In genomic region chr12:124861492-124861891, GRCh38 we compare ENCODE assay signal across 8 cellular contexts. TPM values are rescaled to one million over a fixed set of nuclear protein-coding genes. Genes with fewer than 3 reads are reported as not detected.
DNase-seq lines count a peak whose midpoint lies in the region; ATAC-seq, FAIRE-seq and TF ChIP-seq lines count a peak whose summit lies in the region.

No MANE protein-coding gene starts in this region.

- TF ChIP-seq CTCF in SU-DHL-6 (IDR thresholded peaks at IDR 0.05; ENCODE audit: insufficient read depth, low read length, poor library complexity, severe bottlenecking) = no peak
- TF ChIP-seq CTCF in retinal pigment epithelial cell (conservative IDR thresholded peaks at IDR 0.05; ENCODE audit: low read depth, low read length) = no peak
- TF ChIP-seq CTCF in GM20000 (IDR thresholded peaks at IDR 0.05; ENCODE audit: extremely low read depth, missing control alignments) = no peak

- H3K27me3 ChIP-seq in SU-DHL-6 (ENCODE audit: low read length) = no peaks in the 10 kb centered on the region

- no peaks in the 10 kb centered on the region for H3K36me3 ChIP-seq in SU-DHL-6 (ENCODE audit: low read length)

- no peaks in the 10 kb centered on the region for H3K9me3 ChIP-seq in SU-DHL-6 (ENCODE audit: insufficient read depth, low read length)

- H3K4me3 ChIP-seq in SU-DHL-6 (ENCODE audit: insufficient read depth, low read length, poor library complexity, severe bottlenecking) (no peak overlapping the region), retinal pigment epithelial cell (ENCODE audit: low read length) (peak overlapping the region; percentile 71)

- no peaks in the 10 kb centered on the region for H4K20me1 ChIP-seq in SU-DHL-6 (ENCODE audit: low read depth, low read length)

- peak overlapping the region; percentile 48 for H3K4me2 ChIP-seq in SU-DHL-6 (ENCODE audit: low read depth, low read length, poor library complexity, severe bottlenecking)

- no peak overlapping the region for H2AFZ ChIP-seq in SU-DHL-6 (ENCODE audit: low read depth, low read length, severe bottlenecking)

- peak overlapping the region; percentile 91; the same call in 1 of the 2 replicates for H3K9ac ChIP-seq in SU-DHL-6 (ENCODE audit: low read length)

- H3K9me2 ChIP-seq in SU-DHL-6 (replicated peaks; ENCODE audit: insufficient read depth, low read length) = no peaks in the 10 kb centered on the region

- peak; percentile 39 for ATAC-seq in GM18868 (IDR thresholded peaks at IDR 0.05; ENCODE audit: unreplicated experiment)
- ATAC-seq in HG03565 (IDR thresholded peaks at IDR 0.05; ENCODE audit: unreplicated experiment) = no peak

- DNase-seq in frontal cortex (ENCODE audit: low spot score in 2 of 2) (peak; percentile 75), retinal pigment epithelial cell (ENCODE audit: low read depth) (no peak), GM20000 (ENCODE audit: low spot score) (no peak), NCI-H146 (lab: John Stamatoyannopoulos, UW) (no peak)
- DNase-seq in stimulated activated CD4-positive, alpha-beta T cell treated with anti-CD3 and anti-CD28 coated beads, Interleukin-4, amount 100 ng/mL, for 4 hours = no peak

- peak overlapping the region; percentile 14; the same call in 1 of the 2 replicates for H3K27ac ChIP-seq in SU-DHL-6 (ENCODE audit: low read depth, low read length)

- H3K79me2 ChIP-seq in SU-DHL-6 (ENCODE audit: insufficient read depth, low read length) = peaks cover 9% of the 10 kb centered on the region; the same call in 1 of the 2 replicates

- FAIRE-seq in frontal cortex (lab: Jason Lieb, UNC) = no peak

- H3F3A ChIP-seq in SU-DHL-6 (ENCODE audit: insufficient read depth) = peaks cover 6% of the 10 kb centered on the region; the same call in 1 of the 2 replicates

RNA-seq across cellular contexts. Expression of gene SCARB1, which starts 2.2 kb away (rescaled TPM):
- total RNA-seq in frontal cortex = 8.6 TPM

RNA-seq across cellular contexts. Expression of gene UBC, which starts 53.0 kb away (rescaled TPM):
- total RNA-seq in frontal cortex = 1,522 TPM

Comparison
In these comparisons a context has a peak if more than half of its experiments do, and no peak if none do; other contexts are left out.
1. DNase-seq: peak in frontal cortex (2 of 2); none in retinal pigment epithelial cell (single experiment), stimulated activated CD4-positive, alpha-beta T cell treated with anti-CD3 and anti-CD28 coated beads, Interleukin-4, amount 100 ng/mL, for 4 hours (0 of 2), GM20000 (single experiment) and NCI-H146 (single experiment).